Comparison of ENCODE assay signal across 28 cellular contexts in genomic region chr10:27450225-27450624, GRCh38.
"Had no signal": no experiment of that assay in that cellular context is flagged by ENCODE, and none has a peak within 500 bp of the region (broad histone marks: within the 10 kb centered on the region; RNA-seq: fewer than 3 reads in every experiment).

No MANE protein-coding gene starts in this region.

- H3K4me1 Mint-ChIP-seq: nephron progenitor cell had no signal

- H3K9me3 Mint-ChIP-seq: activated T-cell treated with anti-CD3 and anti-CD28 coated beads, Interleukin-2, amount 50 U/mL, for 72 hours; mesothelial cell of epicardium; naive B cell; nephron progenitor cell; stimulated activated effector memory CD8-positive, alpha-beta T cell treated with anti-CD3 and anti-CD28 coated beads, Interleukin-12 subunit alpha, Interleukin-12 subunit beta, amount 100 ng/mL, for 72 hours had no signal

- H3K27me3 ChIP-seq: gastrocnemius medialis, ovary, sigmoid colon, stomach, tibial artery, upper lobe of right lung had no signal

- H3K27me3 Mint-ChIP-seq: activated naive CD8-positive, alpha-beta T cell; T-helper 17 cell had no signal

- H3K4me1 ChIP-seq: gastrocnemius medialis, prostate gland, tibial artery, upper lobe of right lung had no signal

- H3K36me3 ChIP-seq: gastrocnemius medialis, ovary, prostate gland, sigmoid colon, stomach, tibial artery, upper lobe of right lung had no signal

- H3K27ac Mint-ChIP-seq: activated naive CD8-positive, alpha-beta T cell; activated T-cell treated with anti-CD3 and anti-CD28 coated beads, Interleukin-2, amount 50 U/mL, for 72 hours; mesothelial cell of epicardium; naive B cell; nephron progenitor cell; stimulated activated effector memory CD8-positive, alpha-beta T cell treated with anti-CD3 and anti-CD28 coated beads, Interleukin-12 subunit alpha, Interleukin-12 subunit beta, amount 100 ng/mL, for 72 hours; T-helper 17 cell had no signal

- H3K36me3 Mint-ChIP-seq: activated naive CD8-positive, alpha-beta T cell; mesothelial cell of epicardium; naive B cell; stimulated activated effector memory CD8-positive, alpha-beta T cell treated with anti-CD3 and anti-CD28 coated beads, Interleukin-12 subunit alpha, Interleukin-12 subunit beta, amount 100 ng/mL, for 72 hours had no signal

- ATAC-seq: activated T-cell treated with anti-CD3 and anti-CD28 coated beads, Interleukin-2, amount 50 U/mL, for 72 hours; gastrocnemius medialis; stimulated activated effector memory CD8-positive, alpha-beta T cell treated with anti-CD3 and anti-CD28 coated beads, Interleukin-12 subunit alpha, Interleukin-12 subunit beta, amount 100 ng/mL, for 72 hours; T-helper 17 cell; upper lobe of right lung had no signal

- DNase-seq: activated CD4-positive, alpha-beta T cell treated with anti-CD3 and anti-CD28 coated beads for 4 hours; activated CD4-positive, alpha-beta T cell treated with anti-CD3 and anti-CD28 coated beads, Interleukin-2, amount 50 U/mL, for 4 hours; activated CD4-positive, CD25-positive, alpha-beta regulatory T cell; activated naive CD4-positive, alpha-beta T cell treated with Interleukin-2 at 50 U/mL for 16 hours; activated T-cell treated with anti-CD3 and anti-CD28 coated beads for 4 hours; activated T-cell treated with anti-CD3 and anti-CD28 coated beads, Interleukin-2, amount 50 U/mL, for 72 hours; anterior cingulate cortex; dermis blood vessel endothelial cell; effector CD4-positive, alpha-beta T cell; gastrocnemius medialis; glutamatergic neuron; islet precursor cell; naive B cell; nephron progenitor cell; ovary; sigmoid colon; small intestine; stimulated activated CD4-positive, alpha-beta T cell treated with anti-CD3 and anti-CD28 coated beads, Interleukin-4, amount 100 ng/mL, for 24 hours; stomach; T-helper 17 cell; T1000; tibial artery; upper lobe of right lung had no signal

- H3K4me3 Mint-ChIP-seq: activated naive CD8-positive, alpha-beta T cell; activated T-cell treated with anti-CD3 and anti-CD28 coated beads, Interleukin-2, amount 50 U/mL, for 72 hours; mesothelial cell of epicardium; naive B cell; nephron progenitor cell; stimulated activated effector memory CD8-positive, alpha-beta T cell treated with anti-CD3 and anti-CD28 coated beads, Interleukin-12 subunit alpha, Interleukin-12 subunit beta, amount 100 ng/mL, for 72 hours; T-helper 17 cell had no signal

- H3K27ac ChIP-seq: epithelial cell of prostate, gastrocnemius medialis, ovary, prostate gland, sigmoid colon, stomach, tibial artery, upper lobe of right lung had no signal

- H3K9me3 ChIP-seq: gastrocnemius medialis, ovary, prostate gland, sigmoid colon, stomach, tibial artery, upper lobe of right lung had no signal

- H3K4me3 ChIP-seq: gastrocnemius medialis, ovary, prostate gland, sigmoid colon, stomach, tibial artery, upper lobe of right lung had no signal
